Comparison of ENCODE assay signal across 11 cellular contexts in genomic region chr10:6498771-6499170, GRCh38.
DNase-seq lines count a peak whose midpoint lies in the region; ATAC-seq, FAIRE-seq and TF ChIP-seq lines count a peak whose summit lies in the region.
"Had no signal": no experiment of that assay in that cellular context is flagged by ENCODE, and none has a peak within 500 bp of the region (broad histone marks: within the 10 kb centered on the region; RNA-seq: fewer than 3 reads in every experiment).

No MANE protein-coding gene starts in this region.

- WGBS in K562 (ENCODE audit: insufficient coverage, low coverage, missing lambda C conversion rate), result 68% methylated on average over 2 of the region's 2 CpGs
- WGBS in smooth muscle cell (ENCODE audit: low lambda C conversion rate), result 91% methylated on average over 2 of the region's 2 CpGs

- TF ChIP-seq CTCF in K562 (IDR thresholded peaks at IDR 0.05 in 2 of 3, conservative IDR thresholded peaks at IDR 0.05 in 1 of 3; ENCODE audit: insufficient read depth in 2 of 3, low read depth in 1 of 3, low read length in 3 of 3) (no peak), smooth muscle cell (IDR thresholded peaks at IDR 0.05; ENCODE audit: borderline replicate concordance, insufficient read depth, poor library complexity, severe bottlenecking) (no peak)

- H3K4me3 Mint-ChIP-seq in T-helper 17 cell, result peak overlapping the region; percentile 63

- H3K27me3 Mint-ChIP-seq in T-helper 17 cell, result no peaks in the 10 kb centered on the region

- H2AFZ ChIP-seq in K562 (ENCODE audit: low read depth, low read length), result no peak overlapping the region
- H2AFZ ChIP-seq in smooth muscle cell (ENCODE audit: low read depth), result no peak overlapping the region

- H3K4me1 ChIP-seq in K562 (replicated peaks in 1 of 2; ENCODE audit: control insufficient read depth in 2 of 2, insufficient read depth in 2 of 2, low read length in 2 of 2) (no peaks in the 10 kb centered on the region), smooth muscle cell (ENCODE audit: low read depth) (no peaks in the 10 kb centered on the region)

- TF ChIP-seq POLR2A in K562 (conservative IDR thresholded peaks at IDR 0.05), result no peak

- peaks cover 22% of the 10 kb centered on the region for H3K36me3 Mint-ChIP-seq in T-helper 17 cell (ENCODE audit: low read depth)

- no TSS peak for BruUV-seq in K562 (replicated peaks; lab: Mats Ljungman, UMichigan)

- FAIRE-seq in K562 (lab: Jason Lieb, UNC), result peak; percentile 32
- FAIRE-seq: astrocyte, kidney had no signal

- H3F3A ChIP-seq in smooth muscle cell (ENCODE audit: low read depth), result no peaks in the 10 kb centered on the region

- H3K79me2 ChIP-seq in K562 (ENCODE audit: control insufficient read depth, insufficient read depth, low read length) (no peaks in the 10 kb centered on the region), smooth muscle cell (ENCODE audit: low read depth) (no peaks in the 10 kb centered on the region)

- no peaks in the 10 kb centered on the region for H3K9me1 ChIP-seq in K562 (ENCODE audit: control insufficient read depth, insufficient read depth, low read length)

- CTCF ChIA-PET in K562 (lab: Yijun Ruan, JAX; ENCODE audit: low intra/inter-chr PET ratio), result no interaction called here

- peak; percentile 82 for ATAC-seq in T-helper 17 cell
- no peak for ATAC-seq in K562
- ATAC-seq in HG03095 (IDR thresholded peaks at IDR 0.05; ENCODE audit: unreplicated experiment), result no peak
- ATAC-seq in HG03521 (IDR thresholded peaks at IDR 0.05; ENCODE audit: unreplicated experiment), result no peak
- ATAC-seq: esophagus mucosa had no signal

- H3K27ac ChIP-seq in K562 (ENCODE audit: extremely low read depth, low read depth, low read length) (no peak overlapping the region), smooth muscle cell (ENCODE audit: low read depth) (no peak overlapping the region)

- no peak overlapping the region for H3K9ac ChIP-seq in K562 (ENCODE audit: insufficient read depth in 1 of 2, low read depth in 2 of 2, low read length in 2 of 2)
- H3K9ac ChIP-seq in smooth muscle cell (ENCODE audit: low read depth), result no peak overlapping the region

- H3K36me3 ChIP-seq in K562 (ENCODE audit: control insufficient read depth, insufficient read depth, low read length) (peaks cover 19% of the 10 kb centered on the region), smooth muscle cell (ENCODE audit: low read depth) (no peaks in the 10 kb centered on the region)

- intact Hi-C loops in K562 (cut with micrococcal nuclease), result no loop called here

- peak overlapping the region; percentile 89 for H3K27ac Mint-ChIP-seq in T-helper 17 cell

- no peaks in the 10 kb centered on the region for H4K20me1 ChIP-seq in K562 (replicated peaks; ENCODE audit: control insufficient read depth, insufficient read depth, low read length)
- H4K20me1 ChIP-seq in smooth muscle cell (ENCODE audit: low read depth), result no peaks in the 10 kb centered on the region

- no peaks in the 10 kb centered on the region for H3K9me3 ChIP-seq in T-helper 17 cell (ENCODE audit: control insufficient read depth, low read length, poor library complexity, severe bottlenecking)
- no peaks in the 10 kb centered on the region for H3K9me3 ChIP-seq in K562 (replicated peaks; ENCODE audit: control insufficient read depth, insufficient read depth, low read depth, low read length)
- H3K9me3 ChIP-seq in smooth muscle cell (replicated peaks; ENCODE audit: low read depth), result no peaks in the 10 kb centered on the region

- H3K4me2 ChIP-seq in K562 (ENCODE audit: insufficient read depth, low read length) (no peak overlapping the region), smooth muscle cell (no peak overlapping the region)

- POLR2A ChIA-PET in K562 (lab: Yijun Ruan, JAX), result interaction anchor here (1.2 kb wide), 1 partner anchor 21 kb away, joined by 4 read pairs; no protein-coding TSS in a partner anchor

- H3K4me3 ChIP-seq in K562 (no peak overlapping the region), smooth muscle cell (no peak overlapping the region)

- in situ Hi-C loops in K562 (cut with MboI), result no loop called here

- TF ChIP-seq EP300 in K562 (IDR thresholded peaks at IDR 0.05; ENCODE audit: low read length), result no peak

- DNase-seq in activated naive CD4-positive, alpha-beta T cell treated with Interleukin-2 at 50 U/mL for 16 hours, result peak; percentile 17
- no peak for DNase-seq in activated naive CD4-positive, alpha-beta T cell treated with anti-CD3 and anti-CD28 coated beads, Interleukin-2, amount 50 U/mL, for 16 hours
- peak in 2 of 3 donors; percentile 10 to 15 for DNase-seq in T-helper 17 cell
- DNase-seq in K562 (ENCODE audit: extremely low read depth in 1 of 4, low spot score in 3 of 4), result no peak
- peak; percentile 8 for DNase-seq in stimulated activated naive CD4-positive, alpha-beta T cell treated with Interleukin-2 at 50 U/mL for 16 hours (lab: John Stamatoyannopoulos, UW)
- no peak for DNase-seq in smooth muscle cell (lab: John Stamatoyannopoulos, UW; ENCODE audit: unreplicated experiment)
- DNase-seq: kidney had no signal

- no peak for TF ChIP-seq RAD21 in K562 (CRISPR knock-in tag; conservative IDR thresholded peaks at IDR 0.05 in 1 of 2, IDR thresholded peaks at IDR 0.05 in 1 of 2)

- H3K27me3 ChIP-seq in K562 (ENCODE audit: control insufficient read depth in 2 of 2, insufficient read depth in 2 of 2, low read length in 2 of 2) (no peaks in the 10 kb centered on the region), smooth muscle cell (ENCODE audit: low read depth) (no peaks in the 10 kb centered on the region)

- H3K4me1 Mint-ChIP-seq in T-helper 17 cell, result peaks cover 34% of the 10 kb centered on the region

TF ChIP-seq in K562, 482 proteins besides CTCF, POLR2A, EP300 and RAD21:
- TF ChIP-seq JUND (IDR thresholded peaks at IDR 0.05; ENCODE audit: borderline replicate concordance, low read depth, low read length) (peak; percentile 18; the same call in 1 of the 2 replicates), JUND (tag; IDR thresholded peaks at IDR 0.05; ENCODE audit: borderline replicate concordance, low read depth, low read length) (no peak), MEIS2 (IDR thresholded peaks at IDR 0.05; ENCODE audit: partially characterized antibody) (peak; percentile 14), FOSL1 (tag; conservative IDR thresholded peaks at IDR 0.05) (peak; percentile 45; the same call in 1 of the 2 replicates), ZNF699 (CRISPR knock-in tag; IDR thresholded peaks at IDR 0.05; ENCODE audit: insufficient replicate concordance) (no peak)

Comparison
In these comparisons a context has a peak if more than half of its experiments do, and no peak if none do; other contexts are left out.
1. DNase-seq: peak in activated naive CD4-positive, alpha-beta T cell treated with Interleukin-2 at 50 U/mL for 16 hours (single experiment), T-helper 17 cell (2 of 3) and stimulated activated naive CD4-positive, alpha-beta T cell treated with Interleukin-2 at 50 U/mL for 16 hours (single experiment); none in activated naive CD4-positive, alpha-beta T cell treated with anti-CD3 and anti-CD28 coated beads, Interleukin-2, amount 50 U/mL, for 16 hours (single experiment), K562 (0 of 4) and smooth muscle cell (single experiment).